ENCODE assay signal across 8 cellular contexts in genomic region chr1:173202430-173203145, GRCh38. TPM values are rescaled to one million over a fixed set of nuclear protein-coding genes. Genes with fewer than 3 reads are reported as not detected.
DNase-seq lines count a peak whose midpoint lies in the region; ATAC-seq, FAIRE-seq and TF ChIP-seq lines count a peak whose summit lies in the region.

No MANE protein-coding gene starts in this region.

- no peak overlapping the region for H3K9ac ChIP-seq in SU-DHL-6 (ENCODE audit: low read length)

- H3K4me1 ChIP-seq in pancreas = no peaks in the 10 kb centered on the region

- 22 to 32% methylated on average over 5 of the region's 5 CpGs for WGBS in pancreas, 2 donors

- H3K36me3 ChIP-seq in SU-DHL-6 (ENCODE audit: low read length) (no peaks in the 10 kb centered on the region), pancreas (no peaks in the 10 kb centered on the region)

- H3K27ac ChIP-seq in SU-DHL-6 (ENCODE audit: low read depth, low read length) = no peak overlapping the region
- no peak overlapping the region for H3K27ac ChIP-seq in pancreas

- H3K79me2 ChIP-seq in SU-DHL-6 (ENCODE audit: insufficient read depth, low read length) = no peaks in the 10 kb centered on the region

- DNase-seq in DMS53 (lab: John Stamatoyannopoulos, UW) (peak; percentile 76), HT-29 (ENCODE audit: low spot score) (peak; percentile 80), fibroblast of the conjunctiva (ENCODE audit: low read depth) (peak; percentile 81), pancreas (peak in 3 of 6 donors; percentile 11 to 27 (median 26))
- no peak for DNase-seq in activated effector memory CD4-positive, alpha-beta T cell treated with Interleukin-2 at 50 U/mL for 16 hours
- DNase-seq in activated effector memory CD4-positive, alpha-beta T cell treated with anti-CD3 and anti-CD28 coated beads, Interleukin-2, amount 50 U/mL, for 16 hours = no peak

- H3K4me3 ChIP-seq in SU-DHL-6 (ENCODE audit: insufficient read depth, low read length, poor library complexity, severe bottlenecking) = no peak overlapping the region
- H3K4me3 ChIP-seq in pancreas = no peak overlapping the region

- H2AFZ ChIP-seq in SU-DHL-6 (ENCODE audit: low read depth, low read length, severe bottlenecking) = no peak overlapping the region

- no peaks in the 10 kb centered on the region for H3K9me3 ChIP-seq in SU-DHL-6 (ENCODE audit: insufficient read depth, low read length)
- no peaks in the 10 kb centered on the region for H3K9me3 ChIP-seq in pancreas

- no peaks in the 10 kb centered on the region for H3K9me2 ChIP-seq in SU-DHL-6 (replicated peaks; ENCODE audit: insufficient read depth, low read length)

- H3F3A ChIP-seq in SU-DHL-6 (ENCODE audit: insufficient read depth) = no peaks in the 10 kb centered on the region

- peak; percentile 45 for TF ChIP-seq CTCF in SU-DHL-6 (IDR thresholded peaks at IDR 0.05; ENCODE audit: insufficient read depth, low read length, poor library complexity, severe bottlenecking)
- TF ChIP-seq CTCF in pancreas (IDR thresholded peaks at IDR 0.05) = peak in 3 of 4 donors; percentile 34 to 51 (median 45)

- ATAC-seq in pancreas (peak; percentile 56 to 86 (median 84)), GM18502 (IDR thresholded peaks at IDR 0.05; ENCODE audit: poor library complexity, unreplicated experiment) (no peak)

- intact Hi-C loops in pancreas (cut with DNase I) = loop anchor here in 2 of 3 donors (5.0 to 10.0 kb wide), 2 partner anchors 380 to 458 kb away; no protein-coding TSS in a partner anchor

- no peaks in the 10 kb centered on the region for H3K27me3 ChIP-seq in SU-DHL-6 (ENCODE audit: low read length)
- no peaks in the 10 kb centered on the region for H3K27me3 ChIP-seq in pancreas

- FAIRE-seq in pancreas (lab: Jason Lieb, UNC) = peak; percentile 77

- H3K4me2 ChIP-seq in SU-DHL-6 (ENCODE audit: low read depth, low read length, poor library complexity, severe bottlenecking) = no peak overlapping the region

- H4K20me1 ChIP-seq in SU-DHL-6 (ENCODE audit: low read depth, low read length) = no peaks in the 10 kb centered on the region

RNA-seq across cellular contexts. Expression of gene TNFSF4, which starts 4.5 kb away (rescaled TPM):
- total RNA-seq in HT-29 (2014; rRNA removed; shearing (Covaris generic)) = 0.03 TPM in 2 replicates
- total RNA-seq in pancreas = 1 to 10 TPM in 1 of 6 donors, under 1 TPM in 5; 0.25 to 1.1 (median 0.45) TPM
- polyA plus RNA-seq in pancreas = under 1 TPM; 0.30 to 0.61 TPM

Comparison
In these comparisons a context has a peak if more than half of its experiments do, and no peak if none do; other contexts are left out.
1. DNase-seq: peak in DMS53 (single experiment), HT-29 (single experiment) and fibroblast of the conjunctiva (single experiment); none in activated effector memory CD4-positive, alpha-beta T cell treated with Interleukin-2 at 50 U/mL for 16 hours (single experiment) and activated effector memory CD4-positive, alpha-beta T cell treated with anti-CD3 and anti-CD28 coated beads, Interleukin-2, amount 50 U/mL, for 16 hours (single experiment).